35 cellular contexts compared by ENCODE assay signal in genomic region chr20:23943304-23943703, GRCh38. TPM values are rescaled to one million over a fixed set of nuclear protein-coding genes. Genes with fewer than 3 reads are reported as not detected.
"Had no signal": no experiment of that assay in that cellular context is flagged by ENCODE, and none has a peak within 500 bp of the region (broad histone marks: within the 10 kb centered on the region; RNA-seq: fewer than 3 reads in every experiment).

No MANE protein-coding gene starts in this region.

- H3K27me3 ChIP-seq: neural progenitor cell, ovary, suprapubic skin, testis, tibial artery, transverse colon, upper lobe of right lung, vagina had no signal

- H3K36me3 ChIP-seq: neural progenitor cell, ovary, spleen, suprapubic skin, tibial artery, transverse colon, upper lobe of right lung, vagina had no signal

- H3K4me2 ChIP-seq: neural progenitor cell, smooth muscle cell had no signal

- H3K9ac ChIP-seq: neural progenitor cell, parathyroid adenoma had no signal

- H3K27ac ChIP-seq: neural progenitor cell, ovary, parathyroid adenoma, psoas muscle, skin epidermis, spleen, suprapubic skin, testis, tibial artery, transverse colon, upper lobe of right lung, vagina had no signal

- H3K9me3 ChIP-seq: ovary, spleen, suprapubic skin, testis, tibial artery, transverse colon, upper lobe of right lung, vagina had no signal

- H3K79me2 ChIP-seq: parathyroid adenoma had no signal

- H3K4me1 ChIP-seq: neural progenitor cell, parathyroid adenoma, psoas muscle, spleen, suprapubic skin, testis, tibial artery, transverse colon, upper lobe of right lung, vagina had no signal

- DNase-seq: naive thymus-derived CD4-positive, alpha-beta T cell; natural killer cell; occipital lobe; ovary; posterior cingulate gyrus; psoas muscle; right cardiac atrium; spleen; stimulated activated CD4-positive, alpha-beta T cell treated with anti-CD3 and anti-CD28 coated beads, Interleukin-12 subunit alpha, Interleukin-12 subunit beta, amount 100 ng/mL, for 4 hours; stimulated activated CD4-positive, alpha-beta T cell treated with anti-CD3 and anti-CD28 coated beads, Interleukin-1b, Interleukin-23, amount 100 ng/mL, for 48 hours; stimulated activated CD4-positive, alpha-beta T cell treated with anti-CD3 and anti-CD28 coated beads, Interleukin-4, amount 100 ng/mL, for 1 hour; stimulated activated CD4-positive, alpha-beta T cell treated with anti-CD3 and anti-CD28 coated beads, Interleukin-4, amount 100 ng/mL, for 4 hours; stimulated activated CD8-positive, alpha-beta memory T cell treated with anti-CD3 and anti-CD28 coated beads, Interleukin-4, amount 100 ng/mL, for 48 hours; stimulated activated naive CD4-positive, alpha-beta T cell; stimulated activated naive CD8-positive, alpha-beta T cell treated with anti-CD3 and anti-CD28 coated beads, Interleukin-15, amount 100 ng/mL, for 72 hours; stimulated activated naive CD8-positive, alpha-beta T cell treated with anti-CD3 and anti-CD28 coated beads, Interleukin-15, Interleukin-2, amounts not matched to agents 100 U/mL and 50 U/mL, for 24 hours; substantia nigra; testis; tibial artery; transverse colon; upper lobe of right lung had no signal

- ATAC-seq: naive thymus-derived CD4-positive, alpha-beta T cell; psoas muscle; right cardiac atrium; sciatic nerve; stimulated activated memory B cell treated with anti-CD40 and anti-IgM and Interleukin-4, amounts not matched to agents 10 μg/mL and 1 μg/mL and 100 μg/mL, for 72 hours; stimulated activated naive CD8-positive, alpha-beta T cell treated with anti-CD3 and anti-CD28 coated beads, Interleukin-15, amount 100 ng/mL, for 72 hours; stimulated activated naive CD8-positive, alpha-beta T cell treated with anti-CD3 and anti-CD28 coated beads, Interleukin-15, Interleukin-2, amounts not matched to agents 100 U/mL and 50 U/mL, for 24 hours; upper lobe of right lung had no signal

- H2AFZ ChIP-seq: neural progenitor cell, parathyroid adenoma had no signal

- H3K4me3 ChIP-seq: neural progenitor cell, ovary, psoas muscle, skin epidermis, smooth muscle cell, spleen, suprapubic skin, testis, tibial artery, transverse colon, upper lobe of right lung, vagina had no signal

RNA-seq across cellular contexts. Expression of gene GGTLC1, which starts 45.3 kb away (rescaled TPM):
- total RNA-seq: naive thymus-derived CD4-positive, alpha-beta T cell; natural killer cell; occipital lobe; osteoblast; ovary; progenitor cell of endocrine pancreas; psoas muscle; renal cortical epithelial cell; right cardiac atrium; sciatic nerve; smooth muscle cell; spleen; suprapubic skin; transverse colon; urinary bladder; vagina had no signal
- polyA plus RNA-seq: naive thymus-derived CD4-positive, alpha-beta T cell; neural cell; ovary; psoas muscle; right cardiac atrium; smooth muscle cell; spleen; thymus; urinary bladder had no signal
